In the genomic region with DNA sequence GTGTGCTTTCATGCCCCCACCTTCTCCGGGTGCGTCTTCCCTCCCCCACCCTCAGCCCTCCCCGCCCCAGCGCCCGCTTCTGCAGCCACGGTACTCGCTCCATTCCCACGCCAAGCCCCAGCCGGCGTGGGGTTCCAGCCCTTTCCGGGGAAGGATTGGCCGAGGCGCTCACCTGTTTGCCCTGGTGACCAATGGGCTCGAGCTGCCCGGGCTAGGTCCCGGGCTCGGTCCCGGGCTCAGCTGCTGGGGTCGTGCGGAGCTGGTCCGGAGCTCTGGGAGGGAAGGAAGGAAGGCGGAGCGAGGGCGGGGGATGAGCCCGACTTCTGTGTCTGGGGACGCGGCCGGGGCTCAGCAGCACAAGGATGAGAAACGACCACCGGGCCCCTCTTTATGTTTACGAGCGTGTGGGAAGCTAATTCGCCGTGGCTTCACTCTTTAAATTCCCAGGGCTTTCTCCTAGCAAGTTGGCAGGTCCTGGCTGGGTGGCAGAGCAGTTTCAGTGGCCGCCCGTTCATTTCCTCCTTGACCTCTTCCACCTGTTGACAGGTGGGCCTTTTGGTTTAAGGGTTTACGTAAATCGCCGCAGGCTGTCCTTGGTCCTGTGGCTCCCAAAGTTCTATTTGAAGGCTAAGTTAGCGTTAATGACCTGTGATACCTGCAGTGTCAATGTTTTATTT, we compare ENCODE assay signal across 7 cellular contexts. TPM values are rescaled to one million over a fixed set of nuclear protein-coding genes. Genes with fewer than 3 reads are reported as not detected.
DNase-seq lines count a peak whose midpoint lies in the region; ATAC-seq and TF ChIP-seq lines count a peak whose summit lies in the region.

Gene IGSF10 (minus strand): TSS at position 288 of the 677 bp plus-strand sequence. CDS start 2,352 bp downstream, outside the sequence.

- peak within 1 kb of the TSS in 4 of 5 donors; percentile 10 to 55 (median 40) for H3K4me3 Mint-ChIP-seq in immature natural killer cell
- peak within 1 kb of the TSS; percentile 42 for H3K4me3 Mint-ChIP-seq in stimulated activated memory B cell treated with anti-CD40 and anti-IgM and Interleukin-4, amounts not matched to agents 10 μg/mL and 1 μg/mL and 100 μg/mL, for 72 hours

- TF ChIP-seq POLR2A in adrenal gland (IDR thresholded peaks at IDR 0.05) = no peak

- peaks cover 0 to 3% of the 10 kb centered on the region in 2 donors for H3K4me1 Mint-ChIP-seq in immature natural killer cell
- H3K4me1 Mint-ChIP-seq in stimulated activated memory B cell treated with anti-CD40 and anti-IgM and Interleukin-4, amounts not matched to agents 10 μg/mL and 1 μg/mL and 100 μg/mL, for 72 hours = peaks cover 6% of the 10 kb centered on the region

- H3K27me3 ChIP-seq in HUES48 (ENCODE audit: control insufficient read depth, insufficient read depth, low read length) (peaks cover 13% of the 10 kb centered on the region; the same call in 1 of the 2 replicates), adrenal gland (no peaks in the 10 kb centered on the region)

- H3K36me3 Mint-ChIP-seq in immature natural killer cell = no peaks in the 10 kb centered on the region
- no peaks in the 10 kb centered on the region for H3K36me3 Mint-ChIP-seq in stimulated activated memory B cell treated with anti-CD40 and anti-IgM and Interleukin-4, amounts not matched to agents 10 μg/mL and 1 μg/mL and 100 μg/mL, for 72 hours

- H3K4me3 ChIP-seq in HUES48 (ENCODE audit: low read depth, low read length) = peak within 1 kb of the TSS; percentile 70
- peak within 1 kb of the TSS in 3 of 4 donors; percentile 22 to 63 (median 50) for H3K4me3 ChIP-seq in adrenal gland

- H3K27ac Mint-ChIP-seq in immature natural killer cell = no peak within 1 kb of the TSS
- no peak within 1 kb of the TSS for H3K27ac Mint-ChIP-seq in stimulated activated memory B cell treated with anti-CD40 and anti-IgM and Interleukin-4, amounts not matched to agents 10 μg/mL and 1 μg/mL and 100 μg/mL, for 72 hours

- H3K9me3 Mint-ChIP-seq in immature natural killer cell = no peaks in the 10 kb centered on the region
- H3K9me3 Mint-ChIP-seq in stimulated activated memory B cell treated with anti-CD40 and anti-IgM and Interleukin-4, amounts not matched to agents 10 μg/mL and 1 μg/mL and 100 μg/mL, for 72 hours = no peaks in the 10 kb centered on the region

- intact Hi-C loops in adrenal gland (cut with DNase I) = no loop called here

- H3K9me3 ChIP-seq in HUES48 (ENCODE audit: control insufficient read depth, insufficient read depth, low read length) (no peaks in the 10 kb centered on the region), adrenal gland (replicated peaks in 1 of 3) (no peaks in the 10 kb centered on the region)

- H3K36me3 ChIP-seq in HUES48 (ENCODE audit: control insufficient read depth, insufficient read depth, low read length) = no peaks in the 10 kb centered on the region
- H3K36me3 ChIP-seq in adrenal gland (replicated peaks in 1 of 2) = no peaks in the 10 kb centered on the region

- DNase-seq in adrenal gland (peak; percentile 35 to 70 (median 59)), immature natural killer cell (no peak), NCI-H187 treated with DMSO at 0.1 percent for 48 hours (lab: John Stamatoyannopoulos, UW) (no peak)
- DNase-seq in activated CD4-positive, CD25-positive, alpha-beta regulatory T cell treated with anti-CD3 and anti-CD28 coated beads, Interleukin-2, amount 50 U/mL, for 72 hours = no peak

- H3K27ac ChIP-seq in HUES48 (ENCODE audit: low read depth, low read length) (no peak within 1 kb of the TSS), adrenal gland (peak within 1 kb of the TSS in 1 of 5 donors; percentile 35)

- peaks cover 1 to 25% (median 3%) of the 10 kb centered on the region in 3 donors for H3K27me3 Mint-ChIP-seq in immature natural killer cell (ENCODE audit: low read depth in 3 of 3)
- H3K27me3 Mint-ChIP-seq in stimulated activated memory B cell treated with anti-CD40 and anti-IgM and Interleukin-4, amounts not matched to agents 10 μg/mL and 1 μg/mL and 100 μg/mL, for 72 hours = peaks cover 37% of the 10 kb centered on the region

- no peak within 1 kb of the TSS for H3K9ac ChIP-seq in HUES48 (ENCODE audit: low read depth, low read length)

- H3K4me1 ChIP-seq in HUES48 (ENCODE audit: control insufficient read depth, insufficient read depth, low read length) = peaks cover 9% of the 10 kb centered on the region
- H3K4me1 ChIP-seq in adrenal gland (replicated peaks in 1 of 2) = peaks cover 0 to 13% of the 10 kb centered on the region in 2 donors

- no peak for TF ChIP-seq CTCF in adrenal gland (IDR thresholded peaks at IDR 0.05)

- ATAC-seq in stimulated activated memory B cell treated with anti-CD40 and anti-IgM and Interleukin-4, amounts not matched to agents 10 μg/mL and 1 μg/mL and 100 μg/mL, for 72 hours = no peak
- no peak for ATAC-seq in GM21825 (IDR thresholded peaks at IDR 0.05; ENCODE audit: unreplicated experiment)

- WGBS in adrenal gland, 4 donors = 8 to 12% (median 11%) methylated on average over 33 to 40 of the region's 40 CpGs

RNA-seq across cellular contexts. Expression of gene IGSF10, which starts in this region (rescaled TPM):
- 10 to 100 TPM in 4 of 8 donors, 1 to 10 TPM in 4; 6.6 to 33.7 (median 9.5) TPM for total RNA-seq in adrenal gland
- polyA plus RNA-seq in adrenal gland (1 to 10 TPM; 5.1 to 6.5 (median 5.6) TPM), immature natural killer cell (not detected)

Comparison
In these comparisons a context has a peak if more than half of its experiments do, and no peak if none do; other contexts are left out.
1. RNA of gene IGSF10 (polyA plus RNA-seq): 5.1 to 6.5 TPM in adrenal gland; not detected in immature natural killer cell; every median in the first group is over 4 times any median in the second.
2. DNase-seq: peak in adrenal gland (7 of 7); none in immature natural killer cell (0 of 3), NCI-H187 treated with DMSO at 0.1 percent for 48 hours (single experiment) and activated CD4-positive, CD25-positive, alpha-beta regulatory T cell treated with anti-CD3 and anti-CD28 coated beads, Interleukin-2, amount 50 U/mL, for 72 hours (single experiment).